Comparison of ENCODE assay signal across 7 cellular contexts in genomic region chr5:77844408-77845272, GRCh38.
DNase-seq lines count a peak whose midpoint lies in the region; ATAC-seq and TF ChIP-seq lines count a peak whose summit lies in the region.

No MANE protein-coding gene starts in this region.

- H3K4me3 ChIP-seq in ascending aorta = peak overlapping the region; percentile 55 to 70

- H3K27me3 Mint-ChIP-seq in stimulated activated memory B cell treated with anti-CD40 and anti-IgM and Interleukin-4, amounts not matched to agents 10 μg/mL and 1 μg/mL and 100 μg/mL, for 72 hours = peaks cover 49% of the 10 kb centered on the region

- peak; percentile 42 for ATAC-seq in stimulated activated memory B cell treated with anti-CD40 and anti-IgM and Interleukin-4, amounts not matched to agents 10 μg/mL and 1 μg/mL and 100 μg/mL, for 72 hours
- no peak for ATAC-seq in HG02642 (IDR thresholded peaks at IDR 0.05; ENCODE audit: poor library complexity, unreplicated experiment)

- H3K9me3 Mint-ChIP-seq in stimulated activated memory B cell treated with anti-CD40 and anti-IgM and Interleukin-4, amounts not matched to agents 10 μg/mL and 1 μg/mL and 100 μg/mL, for 72 hours = no peaks in the 10 kb centered on the region

- no peaks in the 10 kb centered on the region for H3K36me3 Mint-ChIP-seq in stimulated activated memory B cell treated with anti-CD40 and anti-IgM and Interleukin-4, amounts not matched to agents 10 μg/mL and 1 μg/mL and 100 μg/mL, for 72 hours

- no peaks in the 10 kb centered on the region for H3K36me3 ChIP-seq in ascending aorta

- H3K4me3 Mint-ChIP-seq in stimulated activated memory B cell treated with anti-CD40 and anti-IgM and Interleukin-4, amounts not matched to agents 10 μg/mL and 1 μg/mL and 100 μg/mL, for 72 hours = peak overlapping the region; percentile 79

- intact Hi-C loops in ascending aorta (cut with DNase I) = no loop called here

- no peaks in the 10 kb centered on the region for H3K9me3 ChIP-seq in ascending aorta

- peak overlapping the region; percentile 18 for H3K27ac Mint-ChIP-seq in stimulated activated memory B cell treated with anti-CD40 and anti-IgM and Interleukin-4, amounts not matched to agents 10 μg/mL and 1 μg/mL and 100 μg/mL, for 72 hours

- DNase-seq in GM20000 (ENCODE audit: low spot score) (peak; percentile 49), ascending aorta (ENCODE audit: low spot score in 2 of 2) (no peak), iPS-NIHi11 (ENCODE audit: low spot score) (peak; percentile 36), NCI-H2081 (lab: John Stamatoyannopoulos, UW) (no peak)
- no peak for DNase-seq in stimulated activated naive CD4-positive, alpha-beta T cell treated with Interleukin-2 at 50 U/mL for 16 hours (lab: John Stamatoyannopoulos, UW)

- peaks cover 0 to 7% of the 10 kb centered on the region in 2 donors for H3K4me1 ChIP-seq in ascending aorta

- TF ChIP-seq CTCF in GM20000 (IDR thresholded peaks at IDR 0.05; ENCODE audit: extremely low read depth, missing control alignments) = no peak
- peak in 1 of 3 experiments; percentile 21 for TF ChIP-seq CTCF in ascending aorta (IDR thresholded peaks at IDR 0.05)

- H3K27me3 ChIP-seq in ascending aorta = no peaks in the 10 kb centered on the region

- peaks cover 13% of the 10 kb centered on the region for H3K4me1 Mint-ChIP-seq in stimulated activated memory B cell treated with anti-CD40 and anti-IgM and Interleukin-4, amounts not matched to agents 10 μg/mL and 1 μg/mL and 100 μg/mL, for 72 hours

- H3K27ac ChIP-seq in ascending aorta = no peak overlapping the region

Comparison
In these comparisons a context has a peak if more than half of its experiments do, and no peak if none do; other contexts are left out.
1. DNase-seq: peak in GM20000 (single experiment) and iPS-NIHi11 (single experiment); none in ascending aorta (0 of 2), NCI-H2081 (0 of 2) and stimulated activated naive CD4-positive, alpha-beta T cell treated with Interleukin-2 at 50 U/mL for 16 hours (single experiment).